1 cellular context compared by ENCODE assay signal in the genomic region with DNA sequence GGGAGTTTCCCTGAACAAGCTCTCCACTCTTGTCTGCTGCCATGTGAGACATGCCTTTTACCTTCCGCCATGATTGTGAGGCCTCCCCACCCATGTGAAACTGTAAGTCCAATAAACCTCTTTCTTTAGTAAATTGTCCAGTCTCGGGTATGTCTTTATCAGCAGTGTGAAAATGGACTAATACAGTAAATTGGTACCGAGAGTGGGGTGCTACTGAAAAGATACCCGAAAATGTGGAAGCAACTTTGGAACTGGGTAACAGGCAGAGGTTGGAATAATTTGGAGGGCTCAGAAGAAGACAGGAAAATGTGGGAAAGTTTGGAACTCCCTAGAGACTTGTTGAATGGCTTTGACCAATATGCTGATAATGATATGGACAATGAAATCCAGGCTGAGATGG. TPM values are rescaled to one million over a fixed set of nuclear protein-coding genes. Genes with fewer than 3 reads are reported as not detected.
"Had no signal": no experiment of that assay in that cellular context is flagged by ENCODE, and none has a peak within 500 bp of the region (broad histone marks: within the 10 kb centered on the region; RNA-seq: fewer than 3 reads in every experiment).

No MANE protein-coding gene starts in this region.

RNA-seq across cellular contexts. Expression of a gene that starts 13.2 kb away (rescaled TPM):
- total RNA-seq: GM12878 had no signal

RNA-seq across cellular contexts. Expression of a gene that starts 18.0 kb away (rescaled TPM):
- total RNA-seq: GM12878 had no signal
